Comparison of ENCODE assay signal across 2 cellular contexts in the genomic region with DNA sequence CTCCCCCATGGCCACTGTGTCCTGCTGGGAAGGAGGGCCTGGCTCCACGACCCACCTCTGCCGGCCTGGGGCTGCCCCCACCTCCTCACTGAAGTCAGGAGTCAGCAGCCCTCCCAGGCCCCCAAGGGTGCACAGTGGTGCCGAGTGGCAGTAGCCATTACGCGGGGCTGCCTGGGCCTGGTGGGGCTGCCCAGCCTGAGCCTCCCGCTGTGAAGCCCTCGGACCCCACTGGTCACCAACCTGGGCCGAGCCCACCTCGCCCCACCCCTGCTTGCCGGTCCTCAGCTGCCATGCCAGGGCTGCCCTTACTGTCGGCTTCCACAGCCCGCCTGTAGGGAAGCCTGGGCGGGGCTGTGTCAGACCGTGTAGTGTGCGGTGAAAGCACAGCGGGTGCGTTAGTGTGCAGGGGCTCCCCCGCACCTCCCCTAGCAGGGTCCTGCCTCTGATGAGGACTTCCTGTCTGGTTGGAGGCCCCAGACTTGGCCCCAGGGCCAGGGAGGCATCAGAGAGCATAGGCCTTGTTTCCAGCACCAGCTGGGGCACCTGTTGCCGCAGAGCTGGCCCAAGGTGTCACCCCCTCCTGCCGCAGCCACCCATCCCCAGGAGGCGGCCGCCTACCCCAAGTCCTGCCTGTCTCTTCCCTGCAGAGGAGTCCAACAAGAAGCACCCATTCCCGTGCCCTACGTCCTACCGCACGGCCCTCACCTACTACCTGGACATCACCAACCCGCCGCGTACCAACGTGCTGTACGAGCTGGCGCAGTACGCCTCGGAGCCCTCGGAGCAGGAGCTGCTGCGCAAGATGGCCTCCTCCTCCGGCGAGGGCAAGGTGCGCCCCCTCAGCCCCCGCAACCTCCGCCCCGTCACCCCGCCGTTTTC.
TF ChIP-seq lines count a peak whose summit lies in the region.

No MANE protein-coding gene starts in this region.

TF ChIP-seq in SK-N-SH, 30 proteins besides CTCF, POLR2A, EP300 and RAD21 (continued from another document):
- TF ChIP-seq, protein P1, sequence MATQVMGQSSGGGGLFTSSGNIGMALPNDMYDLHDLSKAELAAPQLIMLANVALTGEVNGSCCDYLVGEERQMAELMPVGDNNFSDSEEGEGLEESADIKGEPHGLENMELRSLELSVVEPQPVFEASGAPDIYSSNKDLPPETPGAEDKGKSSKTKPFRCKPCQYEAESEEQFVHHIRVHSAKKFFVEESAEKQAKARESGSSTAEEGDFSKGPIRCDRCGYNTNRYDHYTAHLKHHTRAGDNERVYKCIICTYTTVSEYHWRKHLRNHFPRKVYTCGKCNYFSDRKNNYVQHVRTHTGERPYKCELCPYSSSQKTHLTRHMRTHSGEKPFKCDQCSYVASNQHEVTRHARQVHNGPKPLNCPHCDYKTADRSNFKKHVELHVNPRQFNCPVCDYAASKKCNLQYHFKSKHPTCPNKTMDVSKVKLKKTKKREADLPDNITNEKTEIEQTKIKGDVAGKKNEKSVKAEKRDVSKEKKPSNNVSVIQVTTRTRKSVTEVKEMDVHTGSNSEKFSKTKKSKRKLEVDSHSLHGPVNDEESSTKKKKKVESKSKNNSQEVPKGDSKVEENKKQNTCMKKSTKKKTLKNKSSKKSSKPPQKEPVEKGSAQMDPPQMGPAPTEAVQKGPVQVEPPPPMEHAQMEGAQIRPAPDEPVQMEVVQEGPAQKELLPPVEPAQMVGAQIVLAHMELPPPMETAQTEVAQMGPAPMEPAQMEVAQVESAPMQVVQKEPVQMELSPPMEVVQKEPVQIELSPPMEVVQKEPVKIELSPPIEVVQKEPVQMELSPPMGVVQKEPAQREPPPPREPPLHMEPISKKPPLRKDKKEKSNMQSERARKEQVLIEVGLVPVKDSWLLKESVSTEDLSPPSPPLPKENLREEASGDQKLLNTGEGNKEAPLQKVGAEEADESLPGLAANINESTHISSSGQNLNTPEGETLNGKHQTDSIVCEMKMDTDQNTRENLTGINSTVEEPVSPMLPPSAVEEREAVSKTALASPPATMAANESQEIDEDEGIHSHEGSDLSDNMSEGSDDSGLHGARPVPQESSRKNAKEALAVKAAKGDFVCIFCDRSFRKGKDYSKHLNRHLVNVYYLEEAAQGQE (IDR thresholded peaks at IDR 0.05; ENCODE audit: low read depth, low read length): no peak
- TF ChIP-seq, protein P2, sequence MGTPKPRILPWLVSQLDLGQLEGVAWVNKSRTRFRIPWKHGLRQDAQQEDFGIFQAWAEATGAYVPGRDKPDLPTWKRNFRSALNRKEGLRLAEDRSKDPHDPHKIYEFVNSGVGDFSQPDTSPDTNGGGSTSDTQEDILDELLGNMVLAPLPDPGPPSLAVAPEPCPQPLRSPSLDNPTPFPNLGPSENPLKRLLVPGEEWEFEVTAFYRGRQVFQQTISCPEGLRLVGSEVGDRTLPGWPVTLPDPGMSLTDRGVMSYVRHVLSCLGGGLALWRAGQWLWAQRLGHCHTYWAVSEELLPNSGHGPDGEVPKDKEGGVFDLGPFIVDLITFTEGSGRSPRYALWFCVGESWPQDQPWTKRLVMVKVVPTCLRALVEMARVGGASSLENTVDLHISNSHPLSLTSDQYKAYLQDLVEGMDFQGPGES (IDR thresholded peaks at IDR 0.05; ENCODE audit: low read depth, low read length): no peak
- TF ChIP-seq RXRA (IDR thresholded peaks at IDR 0.05; ENCODE audit: borderline replicate concordance, low read depth) (no peak), GATA2 (CRISPR knock-in tag; IDR thresholded peaks at IDR 0.05) (no peak), NRF1 (IDR thresholded peaks at IDR 0.05; ENCODE audit: low read depth, low read length) (no peak), POLR2AphosphoS5 (IDR thresholded peaks at IDR 0.05; ENCODE audit: low read depth, low read length) (no peak), YY1 (IDR thresholded peaks at IDR 0.05; ENCODE audit: low read depth) (no peak), NFIC (IDR thresholded peaks at IDR 0.05; ENCODE audit: borderline replicate concordance) (no peak), JUND (IDR thresholded peaks at IDR 0.05) (no peak), FOSL2 (IDR thresholded peaks at IDR 0.05; ENCODE audit: borderline replicate concordance, low read depth) (no peak), MXI1 (IDR thresholded peaks at IDR 0.05; ENCODE audit: low read depth, low read length) (no peak), MEF2A (IDR thresholded peaks at IDR 0.05; ENCODE audit: borderline replicate concordance, low read depth) (no peak)
- TF ChIP-seq, protein P3, sequence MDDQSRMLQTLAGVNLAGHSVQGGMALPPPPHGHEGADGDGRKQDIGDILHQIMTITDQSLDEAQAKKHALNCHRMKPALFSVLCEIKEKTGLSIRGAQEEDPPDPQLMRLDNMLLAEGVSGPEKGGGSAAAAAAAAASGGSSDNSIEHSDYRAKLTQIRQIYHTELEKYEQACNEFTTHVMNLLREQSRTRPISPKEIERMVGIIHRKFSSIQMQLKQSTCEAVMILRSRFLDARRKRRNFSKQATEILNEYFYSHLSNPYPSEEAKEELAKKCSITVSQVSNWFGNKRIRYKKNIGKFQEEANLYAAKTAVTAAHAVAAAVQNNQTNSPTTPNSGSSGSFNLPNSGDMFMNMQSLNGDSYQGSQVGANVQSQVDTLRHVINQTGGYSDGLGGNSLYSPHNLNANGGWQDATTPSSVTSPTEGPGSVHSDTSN (IDR thresholded peaks at IDR 0.05): no peak
- TF ChIP-seq, protein P4, sequence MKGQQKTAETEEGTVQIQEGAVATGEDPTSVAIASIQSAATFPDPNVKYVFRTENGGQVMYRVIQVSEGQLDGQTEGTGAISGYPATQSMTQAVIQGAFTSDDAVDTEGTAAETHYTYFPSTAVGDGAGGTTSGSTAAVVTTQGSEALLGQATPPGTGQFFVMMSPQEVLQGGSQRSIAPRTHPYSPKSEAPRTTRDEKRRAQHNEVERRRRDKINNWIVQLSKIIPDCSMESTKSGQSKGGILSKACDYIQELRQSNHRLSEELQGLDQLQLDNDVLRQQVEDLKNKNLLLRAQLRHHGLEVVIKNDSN (IDR thresholded peaks at IDR 0.05; ENCODE audit: borderline replicate concordance, low read depth): no peak
- TF ChIP-seq, protein P5, sequence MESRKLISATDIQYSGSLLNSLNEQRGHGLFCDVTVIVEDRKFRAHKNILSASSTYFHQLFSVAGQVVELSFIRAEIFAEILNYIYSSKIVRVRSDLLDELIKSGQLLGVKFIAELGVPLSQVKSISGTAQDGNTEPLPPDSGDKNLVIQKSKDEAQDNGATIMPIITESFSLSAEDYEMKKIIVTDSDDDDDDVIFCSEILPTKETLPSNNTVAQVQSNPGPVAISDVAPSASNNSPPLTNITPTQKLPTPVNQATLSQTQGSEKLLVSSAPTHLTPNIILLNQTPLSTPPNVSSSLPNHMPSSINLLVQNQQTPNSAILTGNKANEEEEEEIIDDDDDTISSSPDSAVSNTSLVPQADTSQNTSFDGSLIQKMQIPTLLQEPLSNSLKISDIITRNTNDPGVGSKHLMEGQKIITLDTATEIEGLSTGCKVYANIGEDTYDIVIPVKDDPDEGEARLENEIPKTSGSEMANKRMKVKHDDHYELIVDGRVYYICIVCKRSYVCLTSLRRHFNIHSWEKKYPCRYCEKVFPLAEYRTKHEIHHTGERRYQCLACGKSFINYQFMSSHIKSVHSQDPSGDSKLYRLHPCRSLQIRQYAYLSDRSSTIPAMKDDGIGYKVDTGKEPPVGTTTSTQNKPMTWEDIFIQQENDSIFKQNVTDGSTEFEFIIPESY (IDR thresholded peaks at IDR 0.05; ENCODE audit: borderline replicate concordance, low read depth): no peak

TF ChIP-seq in SK-N-SH treated with all-trans-retinoic acid at 6 μM for 48 hours, 23 proteins besides CTCF, POLR2A, EP300 and RAD21 (continued from another document):
- TF ChIP-seq, protein P6, sequence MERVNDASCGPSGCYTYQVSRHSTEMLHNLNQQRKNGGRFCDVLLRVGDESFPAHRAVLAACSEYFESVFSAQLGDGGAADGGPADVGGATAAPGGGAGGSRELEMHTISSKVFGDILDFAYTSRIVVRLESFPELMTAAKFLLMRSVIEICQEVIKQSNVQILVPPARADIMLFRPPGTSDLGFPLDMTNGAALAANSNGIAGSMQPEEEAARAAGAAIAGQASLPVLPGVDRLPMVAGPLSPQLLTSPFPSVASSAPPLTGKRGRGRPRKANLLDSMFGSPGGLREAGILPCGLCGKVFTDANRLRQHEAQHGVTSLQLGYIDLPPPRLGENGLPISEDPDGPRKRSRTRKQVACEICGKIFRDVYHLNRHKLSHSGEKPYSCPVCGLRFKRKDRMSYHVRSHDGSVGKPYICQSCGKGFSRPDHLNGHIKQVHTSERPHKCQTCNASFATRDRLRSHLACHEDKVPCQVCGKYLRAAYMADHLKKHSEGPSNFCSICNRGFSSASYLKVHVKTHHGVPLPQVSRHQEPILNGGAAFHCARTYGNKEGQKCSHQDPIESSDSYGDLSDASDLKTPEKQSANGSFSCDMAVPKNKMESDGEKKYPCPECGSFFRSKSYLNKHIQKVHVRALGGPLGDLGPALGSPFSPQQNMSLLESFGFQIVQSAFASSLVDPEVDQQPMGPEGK (CRISPR knock-in tag; IDR thresholded peaks at IDR 0.05; ENCODE audit: borderline replicate concordance): no peak
- TF ChIP-seq ZFP30 (CRISPR knock-in tag; IDR thresholded peaks at IDR 0.05) (no peak), ZNF8 (CRISPR knock-in tag; IDR thresholded peaks at IDR 0.05) (no peak), GLIS3 (CRISPR knock-in tag; IDR thresholded peaks at IDR 0.05) (no peak), TOX (CRISPR knock-in tag; IDR thresholded peaks at IDR 0.05; ENCODE audit: borderline replicate concordance) (no peak)
